ENCODE assay signal across 1 cellular context in the genomic region with DNA sequence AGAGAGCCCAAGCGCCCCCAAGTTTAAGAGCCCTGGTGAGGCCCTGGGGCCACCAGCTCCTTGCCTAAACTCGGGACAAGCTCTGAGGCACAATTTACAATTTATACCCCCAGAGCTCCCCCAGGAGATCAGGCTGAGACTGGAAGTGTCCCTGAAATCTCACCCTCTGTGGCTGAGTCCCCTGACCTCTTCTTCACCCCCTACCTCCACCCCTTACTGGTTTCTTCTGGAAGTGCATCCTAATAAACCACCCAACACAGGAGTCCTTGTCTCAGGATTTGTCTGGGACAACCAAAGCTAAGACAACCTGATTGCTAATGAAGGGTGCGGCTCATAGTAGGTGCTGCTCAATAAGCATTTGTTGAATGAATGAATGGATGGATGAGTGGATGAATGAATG.
TF ChIP-seq lines count a peak whose summit lies in the region.

No MANE protein-coding gene starts in this region.

TF ChIP-seq in GM23338, 12 proteins besides CTCF, POLR2A, EP300 and RAD21 (continued from another document):
- TF ChIP-seq, protein P1, sequence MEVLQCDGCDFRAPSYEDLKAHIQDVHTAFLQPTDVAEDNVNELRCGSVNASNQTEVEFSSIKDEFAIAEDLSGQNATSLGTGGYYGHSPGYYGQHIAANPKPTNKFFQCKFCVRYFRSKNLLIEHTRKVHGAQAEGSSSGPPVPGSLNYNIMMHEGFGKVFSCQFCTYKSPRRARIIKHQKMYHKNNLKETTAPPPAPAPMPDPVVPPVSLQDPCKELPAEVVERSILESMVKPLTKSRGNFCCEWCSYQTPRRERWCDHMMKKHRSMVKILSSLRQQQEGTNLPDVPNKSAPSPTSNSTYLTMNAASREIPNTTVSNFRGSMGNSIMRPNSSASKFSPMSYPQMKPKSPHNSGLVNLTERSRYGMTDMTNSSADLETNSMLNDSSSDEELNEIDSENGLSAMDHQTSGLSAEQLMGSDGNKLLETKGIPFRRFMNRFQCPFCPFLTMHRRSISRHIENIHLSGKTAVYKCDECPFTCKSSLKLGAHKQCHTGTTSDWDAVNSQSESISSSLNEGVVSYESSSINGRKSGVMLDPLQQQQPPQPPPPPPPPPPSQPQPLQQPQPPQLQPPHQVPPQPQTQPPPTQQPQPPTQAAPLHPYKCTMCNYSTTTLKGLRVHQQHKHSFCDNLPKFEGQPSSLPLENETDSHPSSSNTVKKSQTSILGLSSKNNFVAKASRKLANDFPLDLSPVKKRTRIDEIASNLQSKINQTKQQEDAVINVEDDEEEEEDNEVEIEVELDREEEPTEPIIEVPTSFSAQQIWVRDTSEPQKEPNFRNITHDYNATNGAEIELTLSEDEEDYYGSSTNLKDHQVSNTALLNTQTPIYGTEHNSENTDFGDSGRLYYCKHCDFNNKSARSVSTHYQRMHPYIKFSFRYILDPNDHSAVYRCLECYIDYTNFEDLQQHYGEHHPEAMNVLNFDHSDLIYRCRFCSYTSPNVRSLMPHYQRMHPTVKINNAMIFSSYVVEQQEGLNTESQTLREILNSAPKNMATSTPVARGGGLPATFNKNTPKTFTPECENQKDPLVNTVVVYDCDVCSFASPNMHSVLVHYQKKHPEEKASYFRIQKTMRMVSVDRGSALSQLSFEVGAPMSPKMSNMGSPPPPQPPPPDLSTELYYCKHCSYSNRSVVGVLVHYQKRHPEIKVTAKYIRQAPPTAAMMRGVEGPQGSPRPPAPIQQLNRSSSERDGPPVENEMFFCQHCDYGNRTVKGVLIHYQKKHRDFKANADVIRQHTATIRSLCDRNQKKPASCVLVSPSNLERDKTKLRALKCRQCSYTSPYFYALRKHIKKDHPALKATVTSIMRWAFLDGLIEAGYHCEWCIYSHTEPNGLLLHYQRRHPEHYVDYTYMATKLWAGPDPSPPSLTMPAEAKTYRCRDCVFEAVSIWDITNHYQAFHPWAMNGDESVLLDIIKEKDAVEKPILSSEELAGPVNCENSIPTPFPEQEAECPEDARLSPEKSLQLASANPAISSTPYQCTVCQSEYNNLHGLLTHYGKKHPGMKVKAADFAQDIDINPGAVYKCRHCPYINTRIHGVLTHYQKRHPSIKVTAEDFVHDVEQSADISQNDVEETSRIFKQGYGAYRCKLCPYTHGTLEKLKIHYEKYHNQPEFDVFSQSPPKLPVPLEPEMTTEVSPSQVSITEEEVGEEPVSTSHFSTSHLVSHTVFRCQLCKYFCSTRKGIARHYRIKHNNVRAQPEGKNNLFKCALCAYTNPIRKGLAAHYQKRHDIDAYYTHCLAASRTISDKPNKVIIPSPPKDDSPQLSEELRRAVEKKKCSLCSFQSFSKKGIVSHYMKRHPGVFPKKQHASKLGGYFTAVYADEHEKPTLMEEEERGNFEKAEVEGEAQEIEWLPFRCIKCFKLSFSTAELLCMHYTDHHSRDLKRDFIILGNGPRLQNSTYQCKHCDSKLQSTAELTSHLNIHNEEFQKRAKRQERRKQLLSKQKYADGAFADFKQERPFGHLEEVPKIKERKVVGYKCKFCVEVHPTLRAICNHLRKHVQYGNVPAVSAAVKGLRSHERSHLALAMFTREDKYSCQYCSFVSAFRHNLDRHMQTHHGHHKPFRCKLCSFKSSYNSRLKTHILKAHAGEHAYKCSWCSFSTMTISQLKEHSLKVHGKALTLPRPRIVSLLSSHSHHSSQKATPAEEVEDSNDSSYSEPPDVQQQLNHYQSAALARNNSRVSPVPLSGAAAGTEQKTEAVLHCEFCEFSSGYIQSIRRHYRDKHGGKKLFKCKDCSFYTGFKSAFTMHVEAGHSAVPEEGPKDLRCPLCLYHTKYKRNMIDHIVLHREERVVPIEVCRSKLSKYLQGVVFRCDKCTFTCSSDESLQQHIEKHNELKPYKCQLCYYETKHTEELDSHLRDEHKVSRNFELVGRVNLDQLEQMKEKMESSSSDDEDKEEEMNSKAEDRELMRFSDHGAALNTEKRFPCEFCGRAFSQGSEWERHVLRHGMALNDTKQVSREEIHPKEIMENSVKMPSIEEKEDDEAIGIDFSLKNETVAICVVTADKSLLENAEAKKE (CRISPR knock-in tag; IDR thresholded peaks at IDR 0.05): no peak
